ENCODE assay signal across 7 cellular contexts in the genomic region with DNA sequence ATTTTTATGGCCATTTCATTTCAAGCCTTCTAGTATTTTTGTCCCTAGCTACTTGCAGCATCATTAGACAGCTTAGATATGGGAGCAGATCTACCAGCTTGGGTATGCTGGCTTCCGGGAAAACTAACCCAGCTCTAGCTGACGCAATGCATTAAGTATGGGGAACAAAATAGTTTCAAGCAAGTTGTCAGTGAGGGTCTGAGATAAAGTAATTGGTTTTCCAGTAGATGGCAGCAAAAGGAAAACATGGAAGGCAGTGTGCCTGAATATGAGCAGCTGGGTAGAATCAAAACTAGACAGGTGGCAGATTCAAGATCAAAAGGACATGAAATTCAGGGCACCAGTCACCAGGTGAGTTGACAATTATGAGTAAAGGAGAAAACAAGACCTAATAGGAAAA.
DNase-seq lines count a peak whose midpoint lies in the region; ATAC-seq and TF ChIP-seq lines count a peak whose summit lies in the region.

No MANE protein-coding gene starts in this region.

- DNase-seq in H7 (peak; percentile 22), NCI-H226 (peak; percentile 88), cerebellar cortex (ENCODE audit: low spot score) (peak; percentile 27), nephron progenitor cell (no peak), activated T-cell treated with anti-CD3 and anti-CD28 coated beads for 4 hours (no peak)
- DNase-seq in stimulated activated CD4-positive, alpha-beta T cell treated with anti-CD3 and anti-CD28 coated beads, Interleukin-4, amount 100 ng/mL, for 24 hours, result no peak

- H3K36me3 ChIP-seq in H7 (replicated peaks; ENCODE audit: control insufficient read depth, insufficient read depth, low read length), result no peaks in the 10 kb centered on the region

- peaks cover 6% of the 10 kb centered on the region for H3K9me3 Mint-ChIP-seq in nephron progenitor cell

- H3K4me1 Mint-ChIP-seq in nephron progenitor cell, result peaks cover 32% of the 10 kb centered on the region

- no peak overlapping the region for H3K4me3 Mint-ChIP-seq in nephron progenitor cell

- no peaks in the 10 kb centered on the region for H3K27me3 Mint-ChIP-seq in nephron progenitor cell (ENCODE audit: low read depth, poor library complexity)

- H3K36me3 Mint-ChIP-seq in nephron progenitor cell (ENCODE audit: low read depth), result no peaks in the 10 kb centered on the region

- no peaks in the 10 kb centered on the region for H3K27me3 ChIP-seq in H7 (ENCODE audit: control insufficient read depth, insufficient read depth, low read length)

- peak; percentile 18 for TF ChIP-seq CTCF in nephron progenitor cell (IDR thresholded peaks at IDR 0.05)

- H3K4me3 ChIP-seq in H7 (ENCODE audit: insufficient read depth, low read depth, low read length), result no peak overlapping the region

- no peak for ATAC-seq in HG02852 (IDR thresholded peaks at IDR 0.05; ENCODE audit: unreplicated experiment)

- H3K27ac Mint-ChIP-seq in nephron progenitor cell, result no peak overlapping the region

Comparison
In these comparisons a context has a peak if more than half of its experiments do, and no peak if none do; other contexts are left out.
1. DNase-seq: peak in H7 (single experiment), NCI-H226 (single experiment) and cerebellar cortex (single experiment); none in nephron progenitor cell (single experiment), activated T-cell treated with anti-CD3 and anti-CD28 coated beads for 4 hours (single experiment) and stimulated activated CD4-positive, alpha-beta T cell treated with anti-CD3 and anti-CD28 coated beads, Interleukin-4, amount 100 ng/mL, for 24 hours (single experiment).